ENCODE assay signal across 8 cellular contexts in the genomic region with DNA sequence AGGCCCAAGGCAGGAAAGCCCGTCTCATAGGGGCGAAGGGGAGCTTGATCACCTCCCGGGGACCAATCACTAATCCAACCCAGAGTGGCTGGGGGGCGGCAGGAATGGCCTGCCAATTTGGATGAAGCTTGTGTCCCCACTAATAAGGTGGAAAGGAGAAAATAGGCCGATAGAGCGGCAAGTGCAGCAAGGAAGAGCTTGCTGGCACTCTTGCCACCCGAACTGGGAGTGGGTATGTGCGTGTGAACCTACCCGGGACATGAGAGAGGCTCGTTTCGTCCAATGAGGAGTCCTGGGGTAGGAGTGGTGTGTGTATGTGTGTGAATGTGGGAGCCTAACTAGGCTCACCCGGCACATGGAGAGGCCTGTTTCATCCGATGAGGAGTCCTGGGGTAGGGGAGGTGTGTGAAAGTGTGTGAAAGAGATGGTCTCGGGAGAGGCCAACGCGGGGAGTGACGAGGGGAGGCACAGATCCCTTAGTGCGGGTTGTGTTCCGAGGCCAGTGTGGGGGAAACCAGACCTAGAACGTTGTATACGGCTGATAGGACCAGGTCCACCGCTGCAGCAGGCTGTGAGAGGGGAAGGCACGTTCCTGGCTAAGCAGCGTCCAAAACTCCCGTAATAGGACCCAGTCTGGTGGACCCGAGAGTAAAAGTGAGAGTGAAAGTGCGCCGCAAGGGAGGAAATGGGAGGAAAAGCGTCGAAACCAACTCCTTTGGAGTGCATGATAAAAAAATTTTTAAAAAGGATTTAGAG. TPM values are rescaled to one million over a fixed set of nuclear protein-coding genes. Genes with fewer than 3 reads are reported as not detected.
A peak's percentile ranks its signal among the peaks of the same experiment; 100 is the strongest.
DNase-seq lines count a peak whose midpoint lies in the region; ATAC-seq, FAIRE-seq and TF ChIP-seq lines count a peak whose summit lies in the region.

No MANE protein-coding gene starts in this region.

- no peak overlapping the region for H3K27ac ChIP-seq in OCI-LY7 (ENCODE audit: low read depth, low read length, poor library complexity, severe bottlenecking)
- H3K27ac ChIP-seq in GM12878 (ENCODE audit: control insufficient read depth, insufficient read depth) = peak overlapping the region; percentile 38
- H3K27ac ChIP-seq in spleen = peak overlapping the region; percentile 48 to 93 (median 88)

- no peaks in the 10 kb centered on the region for H3K9me2 ChIP-seq in OCI-LY7 (ENCODE audit: insufficient read depth, low read length)

- TF ChIP-seq EP300 in GM12878 (IDR thresholded peaks at IDR 0.05; ENCODE audit: borderline replicate concordance in 1 of 2, control insufficient read depth in 1 of 2, low read depth in 2 of 2, low read length in 2 of 2) = no peak

- peak overlapping the region; percentile 23 for H3K4me3 ChIP-seq in OCI-LY7 (ENCODE audit: low read depth, low read length, poor library complexity, severe bottlenecking)
- H3K4me3 ChIP-seq in GM12878 = peak overlapping the region; percentile 57
- H3K4me3 ChIP-seq in spleen = peak overlapping the region; percentile 40 to 77 (median 60)

- no peaks in the 10 kb centered on the region for H4K20me1 ChIP-seq in OCI-LY7 (ENCODE audit: insufficient read depth, low read length)
- H4K20me1 ChIP-seq in GM12878 (ENCODE audit: control insufficient read depth, insufficient read depth) = no peaks in the 10 kb centered on the region

- H3K27me3 ChIP-seq in GM12878 (replicated peaks in 1 of 2; ENCODE audit: control insufficient read depth in 2 of 2, insufficient read depth in 2 of 2, low read length in 1 of 2) = no peaks in the 10 kb centered on the region
- no peaks in the 10 kb centered on the region for H3K27me3 ChIP-seq in spleen (replicated peaks in 1 of 7)

- SMC1A ChIA-PET in GM12878 (lab: Charles Lee; ENCODE audit: uncharacterized antibody, unreplicated experiment) = interaction anchor here (0.7 to 3.0 kb wide), 6 partner anchors 25 to 488 kb away, joined by 3 to 10 read pairs (median 6); a partner anchor contains a TSS

- no peak for TF ChIP-seq RAD21 in GM12878 (IDR thresholded peaks at IDR 0.05; ENCODE audit: insufficient read depth, low read depth, low read length)

- in situ Hi-C loops in GM12878 (cut with MboI) = no loop called here

- H3K79me2 ChIP-seq in OCI-LY7 (ENCODE audit: insufficient read depth, low read depth, low read length) (no peaks in the 10 kb centered on the region), GM12878 (ENCODE audit: control insufficient read depth, insufficient read depth, low read length) (no peaks in the 10 kb centered on the region)

- TF ChIP-seq POLR2A in GM12878 (IDR thresholded peaks at IDR 0.05; ENCODE audit: low read depth, low read length) (no peak), spleen (IDR thresholded peaks at IDR 0.05) (no peak)

- H3K4me2 ChIP-seq in OCI-LY7 (ENCODE audit: low read length) = peak overlapping the region; percentile 64; the same call in 1 of the 2 replicates
- H3K4me2 ChIP-seq in GM12878 (ENCODE audit: control insufficient read depth, insufficient read depth) = peak overlapping the region; percentile 96

- BruUV-seq in OCI-LY7 (replicated peaks; lab: Mats Ljungman, UMichigan) = no TSS peak
- BruUV-seq in GM12878 (replicated peaks; lab: Mats Ljungman, UMichigan) = no TSS peak

- H3K9me3 Mint-ChIP-seq in immature natural killer cell = no peaks in the 10 kb centered on the region

- no peaks in the 10 kb centered on the region for H3K4me1 Mint-ChIP-seq in immature natural killer cell

- intact Hi-C loops in OCI-LY7 (cut with micrococcal nuclease; ENCODE audit: unreplicated experiment) (no loop called here), GM12878 (cut with micrococcal nuclease; ENCODE audit: unreplicated experiment) (no loop called here), spleen (cut with DNase I; ENCODE audit: low total_unique reads) (no loop called here)

- H3K9me3 ChIP-seq in OCI-LY7 (ENCODE audit: low read length) (no peaks in the 10 kb centered on the region), GM12878 (replicated peaks; ENCODE audit: control insufficient read depth, insufficient read depth, low read length) (no peaks in the 10 kb centered on the region), spleen (no peaks in the 10 kb centered on the region)

- peaks cover 0 to 2% (median 0%) of the 10 kb centered on the region in 3 donors for H3K27me3 Mint-ChIP-seq in immature natural killer cell (ENCODE audit: low read depth in 3 of 3)

- 9% methylated on average over 30 of the region's 30 CpGs for WGBS in GM12878 (ENCODE audit: insufficient coverage, insufficient replicate concordance, low lambda C conversion rate, missing lambda C conversion rate)
- 2 to 6% (median 4%) methylated on average over 30 of the region's 30 CpGs for WGBS in spleen, 5 donors

- CTCF ChIA-PET in OCI-LY7 (lab: Charles Lee; ENCODE audit: unreplicated experiment) = no interaction called here
- CTCF ChIA-PET in GM12878 (lab: Yijun Ruan, JAX) = interaction anchor here (0.8 to 1.5 kb wide), 2 partner anchors 55 to 1156 kb away, joined by 3 to 6 read pairs; no protein-coding TSS in a partner anchor

- H3K9ac ChIP-seq in GM12878 (ENCODE audit: control insufficient read depth, insufficient read depth, low read length) = peak overlapping the region; percentile 58

- TF ChIP-seq CTCF in OCI-LY7 (conservative IDR thresholded peaks at IDR 0.05; ENCODE audit: low read length) (no peak), GM12878 (IDR thresholded peaks at IDR 0.05 in 2 of 3, conservative IDR thresholded peaks at IDR 0.05 in 1 of 3; ENCODE audit: control insufficient read depth in 2 of 3, extremely low read depth in 1 of 3, insufficient read depth in 1 of 3, low read depth in 3 of 3, low read length in 3 of 3) (no peak), spleen (IDR thresholded peaks at IDR 0.05 in 8 of 11, conservative IDR thresholded peaks at IDR 0.05 in 3 of 11) (no peak)

- H3K36me3 Mint-ChIP-seq in immature natural killer cell = no peaks in the 10 kb centered on the region

- no peak for FAIRE-seq in GM12878 (lab: Jason Lieb, UNC)

- ATAC-seq in GM12878 = peak; percentile 85
- no peak for ATAC-seq in HG03108 (IDR thresholded peaks at IDR 0.05; ENCODE audit: unreplicated experiment)

- POLR2A ChIA-PET in OCI-LY7 (lab: Charles Lee) = interaction anchor here (1.2 kb wide), 1 partner anchor 56 kb away, joined by 3 read pairs; no protein-coding TSS in a partner anchor
- POLR2A ChIA-PET in GM12878 (lab: Charles Lee) = interaction anchor here (0.8 to 2.7 kb wide), 2 partner anchors 54 to 61 kb away, joined by 3 to 24 read pairs; a partner anchor contains a TSS

- H3K27ac Mint-ChIP-seq in immature natural killer cell = no peak overlapping the region

- H2AFZ ChIP-seq in OCI-LY7 (ENCODE audit: low read length) = peak overlapping the region; percentile 75; the same call in 1 of the 2 replicates
- H2AFZ ChIP-seq in GM12878 (ENCODE audit: control insufficient read depth, low read depth, low read length) = peak overlapping the region; percentile 78

- peaks cover 8% of the 10 kb centered on the region for H3K4me1 ChIP-seq in OCI-LY7 (ENCODE audit: insufficient read depth, low read length, poor library complexity, severe bottlenecking)
- peaks cover 4% of the 10 kb centered on the region; the same call in 1 of the 2 replicates for H3K4me1 ChIP-seq in GM12878 (ENCODE audit: control insufficient read depth, insufficient read depth, low read length)
- H3K4me1 ChIP-seq in spleen = peaks cover 0 to 47% (median 30%) of the 10 kb centered on the region in 6 donors

- H3K36me3 ChIP-seq in OCI-LY7 (ENCODE audit: insufficient read depth, low read length) = no peaks in the 10 kb centered on the region
- H3K36me3 ChIP-seq in GM12878 (ENCODE audit: control insufficient read depth in 2 of 2, insufficient read depth in 2 of 2, low read length in 1 of 2) = no peaks in the 10 kb centered on the region
- peaks cover 0 to 3% (median 0%) of the 10 kb centered on the region in 6 donors for H3K36me3 ChIP-seq in spleen

- RAD21 ChIA-PET in GM12878 (lab: Charles Lee; ENCODE audit: unreplicated experiment) = interaction anchor here (1.6 kb wide), 1 partner anchor 17 kb away, joined by 4 read pairs; no protein-coding TSS in a partner anchor

- DNase-seq in DMS53 treated with DMSO at 0.1 percent for 48 hours (lab: John Stamatoyannopoulos, UW; ENCODE audit: unreplicated experiment) (peak; percentile 17), OCI-LY7 (ENCODE audit: low spot score) (no peak), GM12878 (ENCODE audit: low read depth, low spot score) (peak; percentile 9), immature natural killer cell (peak; percentile 20 to 27 (median 26)), spleen (peak; percentile 80), SHP77 treated with DMSO at 0.1 percent for 48 hours (lab: John Stamatoyannopoulos, UW) (no peak), NCI-H1436 treated with DMSO at 0.1 percent for 48 hours (lab: John Stamatoyannopoulos, UW) (no peak)

- no peak overlapping the region for H3K4me3 Mint-ChIP-seq in immature natural killer cell

RNA-seq across cellular contexts. Expression of a gene that starts 47.1 kb away (rescaled TPM):
- 29.0 TPM in 2 replicates for total RNA-seq in OCI-LY7 (2014; rRNA removed; shearing (Covaris generic))
- total RNA-seq in OCI-LY7 (2022) (44.8 and 53.1 TPM in 2 replicates), GM12878 (2014; rRNA removed) (18.6 and 22.5 TPM in 2 replicates), GM12878 (2014; rRNA removed; fragmentation: Illumina TruSeq; extraction: Trizol) (26.6 and 27.6 TPM in 2 replicates), GM12878 (2021) (29.1 and 31.4 TPM in 2 replicates), spleen (10 to 100 TPM in 6 of 7 donors, 1 to 10 TPM in 1; 9.4 to 23.6 (median 18.1) TPM)
- 48.3 and 48.5 TPM in 2 replicates for total RNA-seq in GM12878 (2013; cell fraction: nucleolus; rRNA removed)
- 4.7 TPM for polyA plus RNA-seq in GM12878 (2011; ENCODE audit: low read depth)
- polyA plus RNA-seq in GM12878 (2011; rRNA removed) (17.2 and 21.6 TPM in 2 replicates), GM12878 (2014; fragmentation: Illumina TruSeq; extraction: Trizol) (20.0 and 23.2 TPM in 2 replicates), GM12878 (2014; fragmentation: Nextera tagmentation; extraction: Ambion mirVana) (1 to 10 TPM; 5.2 to 6.3 TPM), GM12878 (2014; rRNA removed) (12.1 and 13.3 TPM in 2 replicates), GM12878 (2016; fragmentation: Nextera tagmentation; extraction: Ambion mirVana) (10 to 100 TPM; 15.0 to 17.6 TPM), immature natural killer cell (1 to 10 TPM; 3.3 to 7.2 (median 5.6) TPM), spleen (1 to 10 TPM; 2.0 to 3.3 (median 2.7) TPM)
- polyA plus RNA-seq in GM12878 (2011; cell fraction: cytosol; rRNA removed) = 6.1 and 11.0 TPM in 2 replicates
- 10.3 and 11.9 TPM in 2 replicates for polyA plus RNA-seq in GM12878 (2011; cell fraction: nucleus; rRNA removed)
- 7.1 and 7.3 TPM in 2 replicates for polyA plus RNA-seq in GM12878 (2012)
- 45.5 and 93.0 TPM in 2 replicates for polyA minus RNA-seq in GM12878 (2011; rRNA and poly(A)+ RNA removed)
- polyA minus RNA-seq in GM12878 (2011; cell fraction: cytosol; rRNA and poly(A)+ RNA removed) = 11.4 and 14.6 TPM in 2 replicates
- 26.0 and 48.2 TPM in 2 replicates for polyA minus RNA-seq in GM12878 (2011; cell fraction: nucleus; rRNA and poly(A)+ RNA removed)

RNA-seq across cellular contexts. Expression of a gene that starts 47.8 kb away (rescaled TPM):
- 0.90 and 3.8 TPM in 2 replicates for total RNA-seq in OCI-LY7 (2014; rRNA removed; shearing (Covaris generic))
- total RNA-seq in OCI-LY7 (2022) = 3.9 and 4.7 TPM in 2 replicates
- 1.6 and 13.2 TPM in 2 replicates for total RNA-seq in GM12878 (2013; cell fraction: nucleolus; rRNA removed)
- total RNA-seq in GM12878 (2014; rRNA removed) = 0.40 and 0.54 TPM in 2 replicates
- 0.67 and 1.1 TPM in 2 replicates for total RNA-seq in GM12878 (2014; rRNA removed; fragmentation: Illumina TruSeq; extraction: Trizol)
- 2.8 and 3.1 TPM in 2 replicates for total RNA-seq in GM12878 (2021)
- polyA plus RNA-seq in GM12878 (2011; ENCODE audit: low read depth) = 0.60 TPM
- polyA plus RNA-seq in GM12878 (2011; rRNA removed) = 0.32 and 0.46 TPM in 2 replicates
- 0.45 and 0.47 TPM in 2 replicates for polyA plus RNA-seq in GM12878 (2011; cell fraction: cytosol; rRNA removed)
- 5.4 and 5.7 TPM in 2 replicates for polyA plus RNA-seq in GM12878 (2011; cell fraction: nucleus; rRNA removed)
- 0.81 and 0.99 TPM in 2 replicates for polyA plus RNA-seq in GM12878 (2012)
- 0.44 and 1.0 TPM in 2 replicates for polyA plus RNA-seq in GM12878 (2014; fragmentation: Illumina TruSeq; extraction: Trizol)
- under 1 TPM; 0.03 to 0.27 TPM for polyA plus RNA-seq in GM12878 (2014; fragmentation: Nextera tagmentation; extraction: Ambion mirVana)
- polyA plus RNA-seq in GM12878 (2014; rRNA removed) = 1.8 and 1.9 TPM in 2 replicates
- polyA plus RNA-seq in GM12878 (2016; fragmentation: Nextera tagmentation; extraction: Ambion mirVana) = 1 to 10 TPM; 1.4 to 1.5 TPM
- polyA minus RNA-seq in GM12878 (2011; rRNA and poly(A)+ RNA removed) = 0.21 and 0.22 TPM in 2 replicates
- not detected in 2 replicates for polyA minus RNA-seq in GM12878 (2011; cell fraction: cytosol; rRNA and poly(A)+ RNA removed)
- polyA minus RNA-seq in GM12878 (2011; cell fraction: nucleus; rRNA and poly(A)+ RNA removed) = 0.60 and 1.4 TPM in 2 replicates
- polyA plus RNA-seq in immature natural killer cell = under 1 TPM in 1 of 3 donors, not detected in 2; 0.39 TPM
- total RNA-seq in spleen = 1 to 10 TPM in 1 of 7 donors, under 1 TPM in 6; 0.51 to 1.1 (median 0.67) TPM
- 1 to 10 TPM in 1 of 3 donors, under 1 TPM in 2; 0.15 to 6.2 (median 0.26) TPM for polyA plus RNA-seq in spleen

RNA-seq across cellular contexts. Expression of a gene that starts 54.1 kb away (rescaled TPM):
- 35.5 and 46.7 TPM in 2 replicates for total RNA-seq in OCI-LY7 (2014; rRNA removed; shearing (Covaris generic))
- total RNA-seq in OCI-LY7 (2022) (55.7 and 58.1 TPM in 2 replicates), GM12878 (2014; rRNA removed) (53.7 and 67.3 TPM in 2 replicates), GM12878 (2014; rRNA removed; fragmentation: Illumina TruSeq; extraction: Trizol) (68.8 and 69.3 TPM in 2 replicates), GM12878 (2021) (73.5 and 78.6 TPM in 2 replicates), spleen (100 to 1,000 TPM; 106 to 165 (median 130) TPM)
- 148 and 151 TPM in 2 replicates for total RNA-seq in GM12878 (2013; cell fraction: nucleolus; rRNA removed)
- 51.6 TPM for polyA plus RNA-seq in GM12878 (2011; ENCODE audit: low read depth)
- polyA plus RNA-seq in GM12878 (2011; rRNA removed) (123 and 161 TPM in 2 replicates), GM12878 (2014; fragmentation: Illumina TruSeq; extraction: Trizol) (67.0 and 76.4 TPM in 2 replicates), GM12878 (2014; fragmentation: Nextera tagmentation; extraction: Ambion mirVana) (100 to 1,000 TPM; 107 to 145 TPM), GM12878 (2014; rRNA removed) (60.7 and 68.6 TPM in 2 replicates), GM12878 (2016; fragmentation: Nextera tagmentation; extraction: Ambion mirVana) (100 to 1,000 TPM in 1 of 2 experiments, 10 to 100 TPM in 1; 97.5 to 104 TPM), immature natural killer cell (10 to 100 TPM; 72.3 to 96.8 (median 74.9) TPM), spleen (10 to 100 TPM; 54.0 to 75.1 (median 55.7) TPM)
- 98.4 and 125 TPM in 2 replicates for polyA plus RNA-seq in GM12878 (2011; cell fraction: cytosol; rRNA removed)
- polyA plus RNA-seq in GM12878 (2011; cell fraction: nucleus; rRNA removed) = 86.4 and 86.8 TPM in 2 replicates
- polyA plus RNA-seq in GM12878 (2012) = 51.4 and 70.3 TPM in 2 replicates
- polyA minus RNA-seq in GM12878 (2011; rRNA and poly(A)+ RNA removed) = 145 and 159 TPM in 2 replicates
- polyA minus RNA-seq in GM12878 (2011; cell fraction: cytosol; rRNA and poly(A)+ RNA removed) = 24.9 and 31.3 TPM in 2 replicates
- polyA minus RNA-seq in GM12878 (2011; cell fraction: nucleus; rRNA and poly(A)+ RNA removed) = 29.4 and 49.3 TPM in 2 replicates

RNA-seq across cellular contexts. Expression of a gene that starts 54.4 kb away (rescaled TPM):
- 126 and 131 TPM in 2 replicates for total RNA-seq in OCI-LY7 (2014; rRNA removed; shearing (Covaris generic))
- total RNA-seq in OCI-LY7 (2022) = 150 and 157 TPM in 2 replicates
- 66.8 and 68.7 TPM in 2 replicates for total RNA-seq in GM12878 (2013; cell fraction: nucleolus; rRNA removed)
- total RNA-seq in GM12878 (2014; rRNA removed) = 158 and 175 TPM in 2 replicates
- 170 TPM in 2 replicates for total RNA-seq in GM12878 (2014; rRNA removed; fragmentation: Illumina TruSeq; extraction: Trizol)
- 160 and 161 TPM in 2 replicates for total RNA-seq in GM12878 (2021)
- 104 TPM for polyA plus RNA-seq in GM12878 (2011; ENCODE audit: low read depth)
- polyA plus RNA-seq in GM12878 (2011; rRNA removed) = 194 and 208 TPM in 2 replicates
- 157 and 181 TPM in 2 replicates for polyA plus RNA-seq in GM12878 (2011; cell fraction: cytosol; rRNA removed)
- polyA plus RNA-seq in GM12878 (2011; cell fraction: nucleus; rRNA removed) = 110 and 115 TPM in 2 replicates
- polyA plus RNA-seq in GM12878 (2012) = 108 and 139 TPM in 2 replicates
- polyA plus RNA-seq in GM12878 (2014; fragmentation: Illumina TruSeq; extraction: Trizol) = 207 and 221 TPM in 2 replicates
- 100 to 1,000 TPM; 109 to 144 TPM for polyA plus RNA-seq in GM12878 (2014; fragmentation: Nextera tagmentation; extraction: Ambion mirVana)
- 114 and 125 TPM in 2 replicates for polyA plus RNA-seq in GM12878 (2014; rRNA removed)
- 100 to 1,000 TPM; 187 to 190 TPM for polyA plus RNA-seq in GM12878 (2016; fragmentation: Nextera tagmentation; extraction: Ambion mirVana)
- 204 and 208 TPM in 2 replicates for polyA minus RNA-seq in GM12878 (2011; rRNA and poly(A)+ RNA removed)
- 79.4 and 89.2 TPM in 2 replicates for polyA minus RNA-seq in GM12878 (2011; cell fraction: cytosol; rRNA and poly(A)+ RNA removed)
- 32.5 and 45.4 TPM in 2 replicates for polyA minus RNA-seq in GM12878 (2011; cell fraction: nucleus; rRNA and poly(A)+ RNA removed)
- 100 to 1,000 TPM in 2 of 3 donors, 10 to 100 TPM in 1; 94.4 to 132 (median 118) TPM for polyA plus RNA-seq in immature natural killer cell
- total RNA-seq in spleen = 100 to 1,000 TPM; 114 to 134 (median 115) TPM
- polyA plus RNA-seq in spleen = 10 to 100 TPM; 49.6 to 58.3 (median 58.3) TPM

Comparison
In these comparisons a context has a peak if more than half of its experiments do, and no peak if none do; other contexts are left out.
1. DNase-seq: peak in DMS53 treated with DMSO at 0.1 percent for 48 hours (single experiment), GM12878 (single experiment), immature natural killer cell (3 of 3) and spleen (single experiment); none in OCI-LY7 (single experiment), SHP77 treated with DMSO at 0.1 percent for 48 hours (single experiment) and NCI-H1436 treated with DMSO at 0.1 percent for 48 hours (single experiment).
2. Peak in every context shown above with its lines, with median percentiles within 50 percentile points of each other: H3K4me3 ChIP-seq.